Comparison of ENCODE assay signal across 26 cellular contexts in the genomic region with DNA sequence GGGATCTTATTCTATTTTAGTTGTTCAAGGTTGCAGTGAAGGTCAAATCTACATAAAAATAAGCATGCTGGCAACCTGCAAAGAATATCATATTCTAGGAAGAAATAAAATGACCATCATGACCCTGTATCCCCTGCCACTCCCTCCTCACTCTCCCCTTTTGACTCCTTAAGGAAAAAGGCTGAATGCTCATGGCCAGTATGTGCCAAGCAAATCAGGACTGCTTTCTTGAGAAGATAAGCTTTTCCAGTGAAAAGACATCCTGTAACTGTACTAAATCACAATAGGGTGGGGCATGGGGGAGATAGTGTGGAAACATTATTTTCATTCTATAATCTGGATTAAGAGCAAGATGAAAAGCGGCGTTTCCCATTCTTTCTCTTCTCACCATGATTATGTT.
"Had no signal": no experiment of that assay in that cellular context is flagged by ENCODE, and none has a peak within 500 bp of the region (broad histone marks: within the 10 kb centered on the region; RNA-seq: fewer than 3 reads in every experiment).

No MANE protein-coding gene starts in this region.

- H3K9ac ChIP-seq: neural progenitor cell, parathyroid adenoma had no signal

- H3K4me1 ChIP-seq: parathyroid adenoma, right lobe of liver, sigmoid colon, vagina had no signal

- H2AFZ ChIP-seq: neural progenitor cell, parathyroid adenoma had no signal

- ATAC-seq: natural killer cell; psoas muscle; stimulated activated effector memory CD8-positive, alpha-beta T cell treated with anti-CD3 and anti-CD28 coated beads, Interleukin-12 subunit alpha, Interleukin-12 subunit beta, amount 100 ng/mL, for 72 hours; stimulated activated naive B cell treated with anti-CD40 and anti-IgM and Interleukin-4, amounts not matched to agents 10 μg/mL and 1 μg/mL and 100 μg/mL, for 72 hours had no signal

- H3K4me2 ChIP-seq: neural progenitor cell had no signal

- FAIRE-seq: small intestine, urothelium cell line had no signal

- H3K27ac ChIP-seq: neural progenitor cell, ovary, parathyroid adenoma, psoas muscle, right lobe of liver, sigmoid colon, stomach, thoracic aorta, thyroid gland, tibial nerve, upper lobe of left lung, vagina had no signal

- H3K36me3 ChIP-seq: neural progenitor cell, ovary, right lobe of liver, sigmoid colon, stomach, thoracic aorta, thyroid gland, tibial nerve, upper lobe of left lung, vagina had no signal

- H3K79me2 ChIP-seq: parathyroid adenoma had no signal

- H3K4me3 ChIP-seq: neural progenitor cell, ovary, psoas muscle, right lobe of liver, sigmoid colon, stomach, thoracic aorta, thyroid gland, tibial nerve, upper lobe of left lung, vagina had no signal

- H3K9me3 ChIP-seq: ovary, psoas muscle, right lobe of liver, sigmoid colon, stomach, thoracic aorta, thyroid gland, tibial nerve, upper lobe of left lung, vagina had no signal

- H3K27me3 ChIP-seq: neural progenitor cell, ovary, right lobe of liver, sigmoid colon, stomach, thyroid gland, tibial nerve, upper lobe of left lung, vagina had no signal

- DNase-seq: natural killer cell; occipital lobe; ovary; posterior cingulate gyrus; psoas muscle; right cardiac atrium; right lobe of liver; sigmoid colon; small intestine; stimulated activated CD4-positive, alpha-beta T cell treated with anti-CD3 and anti-CD28 coated beads, Interleukin-15, amount 100 ng/mL, for 24 hours; stimulated activated CD4-positive, alpha-beta T cell treated with anti-CD3 and anti-CD28 coated beads, Interleukin-2, amount 100 ng/mL, for 24 hours; stimulated activated CD4-positive, alpha-beta T cell treated with anti-CD3 and anti-CD28 coated beads, Interleukin-2, amount 100 ng/mL, for 48 hours; stimulated activated CD4-positive, alpha-beta T cell treated with anti-CD3 and anti-CD28 coated beads, Interleukin-4, amount 100 ng/mL, for 24 hours; stimulated activated naive B cell treated with anti-CD40 and anti-IgM and Interleukin-4, amounts not matched to agents 10 μg/mL and 1 μg/mL and 100 μg/mL, for 72 hours; stimulated activated naive CD4-positive, alpha-beta T cell treated with Interleukin-2 at 50 U/mL for 16 hours; stomach; thyroid gland; trophoblast cell; upper lobe of left lung had no signal
